Comparison of ENCODE assay signal across 8 cellular contexts in genomic region chr1:230066466-230067404, GRCh38. TPM values are rescaled to one million over a fixed set of nuclear protein-coding genes. Genes with fewer than 3 reads are reported as not detected.
DNase-seq lines count a peak whose midpoint lies in the region; ATAC-seq and TF ChIP-seq lines count a peak whose summit lies in the region.

Gene GALNT2 (plus strand): TSS chr1:230067238. CDS start chr1:230067281, 43 bp downstream.

- H3K27ac ChIP-seq in PC-3 (ENCODE audit: low read length) = peak within 1 kb of the TSS; percentile 35
- peak within 1 kb of the TSS; percentile 79 for H3K27ac ChIP-seq in epithelial cell of prostate

- peaks cover 45% of the 10 kb centered on the region for H3K79me2 ChIP-seq in PC-3 (ENCODE audit: low read length)

- H3K4me3 ChIP-seq in PC-3 (ENCODE audit: low read length) (peak within 1 kb of the TSS; percentile 84), mucosa of descending colon (peak within 1 kb of the TSS; percentile 79)

- no peaks in the 10 kb centered on the region for H3F3A ChIP-seq in PC-3 (ENCODE audit: low read length, unreplicated experiment)

- TF ChIP-seq CTCF in PC-3 (conservative IDR thresholded peaks at IDR 0.05; ENCODE audit: low read depth, low read length) = no peak
- no peak for TF ChIP-seq CTCF in mucosa of descending colon (IDR thresholded peaks at IDR 0.05)

- TF ChIP-seq RAD21 in Ishikawa (IDR thresholded peaks at IDR 0.05; ENCODE audit: low read depth) = no peak

- no peaks in the 10 kb centered on the region for H3K36me3 ChIP-seq in PC-3 (ENCODE audit: low read depth, low read length)
- no peaks in the 10 kb centered on the region for H3K36me3 ChIP-seq in mucosa of descending colon (ENCODE audit: low read depth)

- H3K4me1 ChIP-seq in PC-3 (ENCODE audit: insufficient read depth, low read length) = peaks cover 29% of the 10 kb centered on the region
- H3K4me1 ChIP-seq in mucosa of descending colon (ENCODE audit: low read depth) = peaks cover 14% of the 10 kb centered on the region

- DNase-seq in DMS153 (lab: John Stamatoyannopoulos, UW) (peak; percentile 90), PC-3 (peak; percentile 98), activated T-cell treated with anti-CD3 and anti-CD28 coated beads for 4 hours (peak; percentile 78), epithelial cell of prostate (ENCODE audit: low read depth, low spot score) (no peak), mucosa of descending colon (peak; percentile 89 to 95 (median 95))
- DNase-seq in stimulated activated CD8-positive, alpha-beta memory T cell treated with anti-CD3 and anti-CD28 coated beads, Interleukin-4, amount 100 ng/mL, for 1 hour (ENCODE audit: low read depth in 2 of 2, low spot score in 1 of 2) = peak; percentile 67 to 75

- H3K27me3 ChIP-seq in PC-3 (ENCODE audit: low read length) = no peaks in the 10 kb centered on the region

- no peak for TF ChIP-seq EP300 in Ishikawa (IDR thresholded peaks at IDR 0.05; ENCODE audit: borderline replicate concordance)

- H4K20me1 ChIP-seq in PC-3 (ENCODE audit: low read length) = peaks cover 43% of the 10 kb centered on the region

- POLR2A ChIA-PET in PC-3 (lab: Charles Lee; ENCODE audit: unreplicated experiment) = interaction anchor here (0.6 to 1.6 kb wide), 3 partner anchors 24 to 75 kb away, joined by 3 to 8 read pairs (median 4); no protein-coding TSS in a partner anchor

- peak within 1 kb of the TSS; percentile 93 for H3K4me2 ChIP-seq in PC-3 (ENCODE audit: low read length)

- H3K9ac ChIP-seq in PC-3 (ENCODE audit: low read length) = peak within 1 kb of the TSS; percentile 91

- peak within 1 kb of the TSS; percentile 89 for H2AFZ ChIP-seq in PC-3 (ENCODE audit: low read length)

- ATAC-seq in GM21576 (IDR thresholded peaks at IDR 0.05; ENCODE audit: unreplicated experiment) (peak; percentile 85), PC-3 (peak; percentile 86), mucosa of descending colon (peak; percentile 95)

- intact Hi-C loops in PC-3 (cut with micrococcal nuclease) = loop anchor here (1.0 kb wide), 1 partner anchor 244 kb away; no protein-coding TSS in a partner anchor
- intact Hi-C loops in mucosa of descending colon (cut with DNase I, micrococcal nuclease) = loop anchor here in 1 of 2 donors (5.0 kb wide), 1 partner anchor 459 kb away; no protein-coding TSS in a partner anchor

- H3K9me3 ChIP-seq in PC-3 (ENCODE audit: low read length) (0 out of 2 replicates have a peak, but pooled peaks cover 5% of the 10 kb centered on the region), mucosa of descending colon (no peaks in the 10 kb centered on the region)

- CTCF ChIA-PET in PC-3 (lab: Charles Lee) = interaction anchor here (0.5 kb wide), 1 partner anchor 100 kb away, joined by 4 read pairs; no protein-coding TSS in a partner anchor

- BruUV-seq in PC-3 (replicated peaks; lab: Mats Ljungman, UMichigan) = no TSS peak

- no peaks in the 10 kb centered on the region for H3K9me2 ChIP-seq in PC-3 (replicated peaks; ENCODE audit: low read length)

TF ChIP-seq in Ishikawa, 13 proteins besides CTCF, POLR2A, EP300 and RAD21:
- TF ChIP-seq TAF1 (IDR thresholded peaks at IDR 0.05; ENCODE audit: low read depth) (peak; percentile 33; the same call in 1 of the 2 replicates), FOXM1 (IDR thresholded peaks at IDR 0.05; ENCODE audit: borderline replicate concordance, low read depth) (no peak), YY1 (IDR thresholded peaks at IDR 0.05; ENCODE audit: low read depth) (0 out of 2 replicates have a peak, but pooled peaks have one; percentile 16), NFIC (IDR thresholded peaks at IDR 0.05) (no peak), MAX (IDR thresholded peaks at IDR 0.05) (peak; percentile 88), CEBPB (IDR thresholded peaks at IDR 0.05) (no peak), EGR1 (IDR thresholded peaks at IDR 0.05) (peak; percentile 86), USF1 (IDR thresholded peaks at IDR 0.05) (peak; percentile 77), TCF12 (IDR thresholded peaks at IDR 0.05; ENCODE audit: low read depth) (no peak), REST (IDR thresholded peaks at IDR 0.05; ENCODE audit: low read depth) (no peak), CREB1 (IDR thresholded peaks at IDR 0.05; ENCODE audit: low read depth) (no peak), TEAD4 (IDR thresholded peaks at IDR 0.05) (no peak), ZBTB7A (IDR thresholded peaks at IDR 0.05; ENCODE audit: low read depth) (0 out of 2 replicates have a peak, but pooled peaks have one; percentile 17)

RNA-seq across cellular contexts. Expression of gene GALNT2, which starts in this region (rescaled TPM):
- total RNA-seq in PC-3 (2014; rRNA removed) (182 and 193 TPM in 2 replicates), mucosa of descending colon (10 to 100 TPM; 29.5 to 59.1 (median 55.2) TPM)
